1 cellular context compared by ENCODE assay signal in genomic region chr11:23897453-23898289, GRCh38.
TF ChIP-seq lines count a peak whose summit lies in the region.

No MANE protein-coding gene starts in this region.

TF ChIP-seq in IMR-90, 13 proteins besides CTCF, POLR2A, EP300 and RAD21 (continued from another document):
- TF ChIP-seq ELK1 (IDR thresholded peaks at IDR 0.05; ENCODE audit: borderline replicate concordance, low read depth, low read length) (no peak), NFE2L2 (IDR thresholded peaks at IDR 0.05; ENCODE audit: low read depth, low read length) (no peak), FOS (IDR thresholded peaks at IDR 0.05; ENCODE audit: low read depth, low read length) (peak; percentile 51; the same call in 1 of the 2 replicates), RCOR1 (IDR thresholded peaks at IDR 0.05; ENCODE audit: insufficient replicate concordance, low read length) (no peak), USF2 (IDR thresholded peaks at IDR 0.05; ENCODE audit: low read depth, low read length) (no peak), RFX5 (IDR thresholded peaks at IDR 0.05; ENCODE audit: low read depth, low read length) (no peak), MAFK (IDR thresholded peaks at IDR 0.05; ENCODE audit: low read depth, low read length) (peak; percentile 17; the same call in 1 of the 2 replicates), MAZ (IDR thresholded peaks at IDR 0.05; ENCODE audit: borderline replicate concordance, low read depth, low read length) (no peak), SMC3 (IDR thresholded peaks at IDR 0.05; ENCODE audit: low read depth, low read length) (no peak), CHD1 (IDR thresholded peaks at IDR 0.05; ENCODE audit: low read depth, low read length) (no peak), MXI1 (IDR thresholded peaks at IDR 0.05; ENCODE audit: borderline replicate concordance, low read depth, low read length) (no peak), CEBPB (IDR thresholded peaks at IDR 0.05; ENCODE audit: low read depth, low read length) (peak; percentile 97)
